9 cellular contexts compared by ENCODE assay signal in the genomic region with DNA sequence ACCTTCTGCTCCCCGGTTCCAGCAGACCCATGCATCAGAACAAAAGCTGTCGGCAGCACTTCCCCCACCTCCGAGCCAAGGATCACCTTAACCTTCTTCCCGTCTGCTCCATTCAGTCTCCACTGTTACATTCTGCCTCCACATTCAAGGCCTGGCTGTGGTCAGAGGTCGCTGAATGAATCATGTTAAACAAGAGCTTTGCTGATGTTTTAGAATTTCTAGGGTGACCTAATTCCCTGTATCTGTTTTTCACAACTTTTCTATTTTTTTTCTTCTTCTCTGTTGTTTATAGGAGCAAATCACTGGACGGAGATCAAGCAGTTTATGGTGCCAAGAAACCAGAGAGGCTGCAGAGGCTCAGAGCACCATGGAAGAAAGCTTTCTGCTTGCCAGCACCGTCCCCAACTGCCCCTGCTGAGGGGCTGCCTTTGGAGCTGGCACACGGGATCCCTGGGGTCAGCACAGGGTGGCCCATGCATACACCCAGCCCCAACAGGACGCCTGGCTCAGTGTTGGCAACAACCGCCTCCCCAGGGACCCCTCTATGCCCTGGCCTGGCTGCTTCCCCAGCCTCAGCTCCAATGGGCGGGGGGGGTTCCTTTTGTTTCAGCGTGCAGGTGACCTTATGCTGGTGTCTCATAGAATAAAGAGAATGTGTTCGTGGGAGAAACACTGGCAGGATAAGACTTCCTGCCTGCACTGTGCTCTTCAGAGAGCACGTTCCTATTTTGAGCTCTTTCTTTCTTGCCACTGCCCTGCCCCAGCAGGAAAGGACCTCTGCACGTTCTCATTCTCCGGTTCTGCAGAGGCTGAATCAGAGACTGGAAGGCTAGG.
A peak's percentile ranks its signal among the peaks of the same experiment; 100 is the strongest.
DNase-seq lines count a peak whose midpoint lies in the region; ATAC-seq and TF ChIP-seq lines count a peak whose summit lies in the region.
"Had no signal": no experiment of that assay in that cellular context is flagged by ENCODE, and none has a peak within 500 bp of the region (broad histone marks: within the 10 kb centered on the region; RNA-seq: fewer than 3 reads in every experiment).

No MANE protein-coding gene starts in this region.

- peak overlapping the region; percentile 53 for H3K27ac Mint-ChIP-seq in T-helper 1 cell treated with Interleukin-12 subunit alpha and Interleukin-12 subunit beta and Interleukin-4 antibody, amounts not matched to agents 30 μg/mL and 1 μg/mL, for 36 hours

- DNase-seq in T-helper 1 cell: no peak
- peak in 1 of 2 donors; percentile 79 for DNase-seq in ascending aorta (ENCODE audit: low spot score in 2 of 2)
- DNase-seq in left kidney (ENCODE audit: low read depth, low spot score): peak; percentile 54
- DNase-seq in tibial artery: peak; percentile 62 to 73
- no peak for DNase-seq in NCI-H187 treated with DMSO at 0.1 percent for 48 hours (lab: John Stamatoyannopoulos, UW)
- no peak for DNase-seq in amniotic stem cell (lab: John Stamatoyannopoulos, UW)

- TF ChIP-seq CTCF in ascending aorta (IDR thresholded peaks at IDR 0.05): no peak
- no peak for TF ChIP-seq CTCF in tibial artery (IDR thresholded peaks at IDR 0.05)

- peaks cover 20% of the 10 kb centered on the region for H3K4me1 Mint-ChIP-seq in T-helper 1 cell treated with Interleukin-12 subunit alpha and Interleukin-12 subunit beta and Interleukin-4 antibody, amounts not matched to agents 30 μg/mL and 1 μg/mL, for 36 hours (ENCODE audit: low read depth)

- peak overlapping the region; percentile 5 for H3K4me3 Mint-ChIP-seq in T-helper 1 cell treated with Interleukin-12 subunit alpha and Interleukin-12 subunit beta and Interleukin-4 antibody, amounts not matched to agents 30 μg/mL and 1 μg/mL, for 36 hours

- peaks cover 8 to 35% of the 10 kb centered on the region in 2 donors for H3K4me1 ChIP-seq in ascending aorta
- H3K4me1 ChIP-seq in tibial artery: peaks cover 10 to 39% (median 29%) of the 10 kb centered on the region in 4 donors

- no peak for ATAC-seq in GM19035 (IDR thresholded peaks at IDR 0.05; ENCODE audit: unreplicated experiment)

- H3K27ac ChIP-seq in ascending aorta: peak overlapping the region; percentile 74 to 93
- peak overlapping the region; percentile 74 to 79 for H3K27ac ChIP-seq in tibial artery
- H3K27ac ChIP-seq: C4-2B had no signal

- peak overlapping the region; percentile 0 to 54 for H3K4me3 ChIP-seq in ascending aorta
- peak overlapping the region; percentile 9 to 38 for H3K4me3 ChIP-seq in tibial artery

- no peaks in the 10 kb centered on the region for H3K9me3 ChIP-seq in ascending aorta
- no peaks in the 10 kb centered on the region for H3K9me3 ChIP-seq in tibial artery

- no peaks in the 10 kb centered on the region for H3K36me3 Mint-ChIP-seq in T-helper 1 cell treated with Interleukin-12 subunit alpha and Interleukin-12 subunit beta and Interleukin-4 antibody, amounts not matched to agents 30 μg/mL and 1 μg/mL, for 36 hours (ENCODE audit: low read depth)

- intact Hi-C loops in ascending aorta (cut with DNase I): loop anchor here (2.0 kb wide), 1 partner anchor 221 kb away; no protein-coding TSS in a partner anchor
- intact Hi-C loops in tibial artery (cut with DNase I; ENCODE audit: low total_unique reads): no loop called here

- H3K27me3 ChIP-seq in ascending aorta (no peaks in the 10 kb centered on the region), tibial artery (no peaks in the 10 kb centered on the region)

- no peaks in the 10 kb centered on the region for H3K27me3 Mint-ChIP-seq in T-helper 1 cell treated with Interleukin-12 subunit alpha and Interleukin-12 subunit beta and Interleukin-4 antibody, amounts not matched to agents 30 μg/mL and 1 μg/mL, for 36 hours (ENCODE audit: low read depth)

- H3K9me3 Mint-ChIP-seq in T-helper 1 cell treated with Interleukin-12 subunit alpha and Interleukin-12 subunit beta and Interleukin-4 antibody, amounts not matched to agents 30 μg/mL and 1 μg/mL, for 36 hours: no peaks in the 10 kb centered on the region

- H3K36me3 ChIP-seq in ascending aorta (no peaks in the 10 kb centered on the region), tibial artery (no peaks in the 10 kb centered on the region)

Comparison
In these comparisons a context has a peak if more than half of its experiments do, and no peak if none do; other contexts are left out.
1. DNase-seq: peak in left kidney (single experiment) and tibial artery (2 of 2); none in T-helper 1 cell (0 of 5), NCI-H187 treated with DMSO at 0.1 percent for 48 hours (single experiment) and amniotic stem cell (single experiment).